ENCODE assay signal across 14 cellular contexts in genomic region chr2:60216452-60216995, GRCh38.
"Had no signal": no experiment of that assay in that cellular context is flagged by ENCODE, and none has a peak within 500 bp of the region (broad histone marks: within the 10 kb centered on the region; RNA-seq: fewer than 3 reads in every experiment).

No MANE protein-coding gene starts in this region.

- H3K4me3 ChIP-seq: ovary, skin epidermis had no signal

- DNase-seq: activated CD4-positive, alpha-beta memory T cell treated with anti-CD3 and anti-CD28 coated beads for 36 hours; activated CD4-positive, CD25-positive, alpha-beta regulatory T cell treated with anti-CD3 and anti-CD28 coated beads, Interleukin-2, amount 50 U/mL, for 72 hours; activated naive CD8-positive, alpha-beta T cell treated with anti-CD3 and anti-CD28 coated beads, Interleukin-2, amount 10 ng/mL, durations not matched to agents 7 days and 5 days; activated T-cell treated with anti-CD3 and anti-CD28 coated beads, Interleukin-2, amount 50 U/mL, for 72 hours; anterior cingulate cortex; glutamatergic neuron; mesendoderm; ovary; substantia nigra had no signal

- H3K4me1 Mint-ChIP-seq: activated naive CD8-positive, alpha-beta T cell treated with anti-CD3 and anti-CD28 coated beads, Interleukin-2, amount 10 ng/mL, durations not matched to agents 7 days and 5 days; stimulated activated memory B cell treated with anti-CD40 and anti-IgM and Interleukin-4, amounts not matched to agents 10 μg/mL and 1 μg/mL and 100 μg/mL, for 72 hours had no signal

- H3K27me3 ChIP-seq: ovary had no signal

- H3K27me3 Mint-ChIP-seq: activated CD4-positive, alpha-beta memory T cell treated with anti-CD3 and anti-CD28 coated beads for 36 hours; stimulated activated memory B cell treated with anti-CD40 and anti-IgM and Interleukin-4, amounts not matched to agents 10 μg/mL and 1 μg/mL and 100 μg/mL, for 72 hours; type B pancreatic cell had no signal

- H3K36me3 ChIP-seq: ovary had no signal

- H3K27ac Mint-ChIP-seq: activated CD4-positive, alpha-beta memory T cell treated with anti-CD3 and anti-CD28 coated beads for 36 hours; activated naive CD8-positive, alpha-beta T cell treated with anti-CD3 and anti-CD28 coated beads, Interleukin-2, amount 10 ng/mL, durations not matched to agents 7 days and 5 days; activated T-cell treated with anti-CD3 and anti-CD28 coated beads, Interleukin-2, amount 50 U/mL, for 72 hours; stimulated activated memory B cell treated with anti-CD40 and anti-IgM and Interleukin-4, amounts not matched to agents 10 μg/mL and 1 μg/mL and 100 μg/mL, for 72 hours; type B pancreatic cell had no signal

- ATAC-seq: activated T-cell treated with anti-CD3 and anti-CD28 coated beads, Interleukin-2, amount 50 U/mL, for 72 hours; esophagus mucosa; left lobe of liver; stimulated activated memory B cell treated with anti-CD40 and anti-IgM and Interleukin-4, amounts not matched to agents 10 μg/mL and 1 μg/mL and 100 μg/mL, for 72 hours had no signal

- H3K9me3 Mint-ChIP-seq: activated CD4-positive, alpha-beta memory T cell treated with anti-CD3 and anti-CD28 coated beads for 36 hours; activated naive CD8-positive, alpha-beta T cell treated with anti-CD3 and anti-CD28 coated beads, Interleukin-2, amount 10 ng/mL, durations not matched to agents 7 days and 5 days; activated T-cell treated with anti-CD3 and anti-CD28 coated beads, Interleukin-2, amount 50 U/mL, for 72 hours; stimulated activated memory B cell treated with anti-CD40 and anti-IgM and Interleukin-4, amounts not matched to agents 10 μg/mL and 1 μg/mL and 100 μg/mL, for 72 hours; type B pancreatic cell had no signal

- H3K9me3 ChIP-seq: ovary had no signal

- H3K36me3 Mint-ChIP-seq: activated CD4-positive, alpha-beta memory T cell treated with anti-CD3 and anti-CD28 coated beads for 36 hours; activated naive CD8-positive, alpha-beta T cell treated with anti-CD3 and anti-CD28 coated beads, Interleukin-2, amount 10 ng/mL, durations not matched to agents 7 days and 5 days; stimulated activated memory B cell treated with anti-CD40 and anti-IgM and Interleukin-4, amounts not matched to agents 10 μg/mL and 1 μg/mL and 100 μg/mL, for 72 hours; type B pancreatic cell had no signal

- H3K27ac ChIP-seq: ovary had no signal

- H3K4me3 Mint-ChIP-seq: activated CD4-positive, alpha-beta memory T cell treated with anti-CD3 and anti-CD28 coated beads for 36 hours; activated naive CD8-positive, alpha-beta T cell treated with anti-CD3 and anti-CD28 coated beads, Interleukin-2, amount 10 ng/mL, durations not matched to agents 7 days and 5 days; activated T-cell treated with anti-CD3 and anti-CD28 coated beads, Interleukin-2, amount 50 U/mL, for 72 hours; stimulated activated memory B cell treated with anti-CD40 and anti-IgM and Interleukin-4, amounts not matched to agents 10 μg/mL and 1 μg/mL and 100 μg/mL, for 72 hours; type B pancreatic cell had no signal
